In genomic region chr1:6774381-6774780, GRCh38 we compare ENCODE assay signal across 27 cellular contexts.
"Had no signal": no experiment of that assay in that cellular context is flagged by ENCODE, and none has a peak within 500 bp of the region (broad histone marks: within the 10 kb centered on the region; RNA-seq: fewer than 3 reads in every experiment).

No MANE protein-coding gene starts in this region.

- H3K27me3 Mint-ChIP-seq: stimulated activated memory B cell treated with anti-CD40 and anti-IgM and Interleukin-4, amounts not matched to agents 10 μg/mL and 1 μg/mL and 100 μg/mL, for 72 hours; stimulated activated naive B cell treated with anti-CD40 and anti-IgM and Interleukin-4, amounts not matched to agents 10 μg/mL and 1 μg/mL and 100 μg/mL, for 72 hours had no signal

- H3K27ac ChIP-seq: stomach, suprapubic skin, testis, thoracic aorta, tibial artery, tibial nerve, transverse colon, upper lobe of left lung, upper lobe of right lung, vagina had no signal

- DNase-seq: stimulated activated CD4-positive, alpha-beta T cell treated with anti-CD3 and anti-CD28 coated beads, Interleukin-2, amount 100 ng/mL, for 24 hours; stimulated activated CD4-positive, alpha-beta T cell treated with anti-CD3 and anti-CD28 coated beads, Interleukin-2, amount 100 ng/mL, for 48 hours; stimulated activated CD4-positive, alpha-beta T cell treated with anti-CD3 and anti-CD28 coated beads, Interleukin-4, amount 100 ng/mL, for 1 hour; stimulated activated CD4-positive, alpha-beta T cell treated with anti-CD3 and anti-CD28 coated beads, Interleukin-4, amount 100 ng/mL, for 24 hours; stimulated activated CD4-positive, alpha-beta T cell treated with anti-CD3 and anti-CD28 coated beads, Interleukin-4, amount 100 ng/mL, for 4 hours; stimulated activated CD8-positive, alpha-beta memory T cell treated with anti-CD3 and anti-CD28 coated beads, Interleukin-4, amount 100 ng/mL, for 48 hours; stimulated activated naive B cell treated with anti-CD40 and anti-IgM and Interleukin-4, amounts not matched to agents 10 μg/mL and 1 μg/mL and 100 μg/mL, for 72 hours; stimulated activated naive CD4-positive, alpha-beta T cell; stimulated activated naive CD4-positive, alpha-beta T cell treated with Interleukin-2 at 50 U/mL for 16 hours; stimulated activated naive CD8-positive, alpha-beta T cell treated with anti-CD3 and anti-CD28 coated beads, Interleukin-15, amount 100 ng/mL, for 72 hours; stimulated activated naive CD8-positive, alpha-beta T cell treated with anti-CD3 and anti-CD28 coated beads, Interleukin-15, Interleukin-2, amounts not matched to agents 100 U/mL and 50 U/mL, for 24 hours; stomach; substantia nigra; testis; tibial artery; transverse colon; trophoblast cell; upper lobe of left lung; upper lobe of right lung had no signal

- ATAC-seq: stimulated activated effector memory CD8-positive, alpha-beta T cell treated with anti-CD3 and anti-CD28 coated beads, Interleukin-12 subunit alpha, Interleukin-12 subunit beta, amount 100 ng/mL, for 72 hours; stimulated activated memory B cell treated with anti-CD40 and anti-IgM and Interleukin-4, amounts not matched to agents 10 μg/mL and 1 μg/mL and 100 μg/mL, for 72 hours; stimulated activated naive B cell treated with anti-CD40 and anti-IgM and Interleukin-4, amounts not matched to agents 10 μg/mL and 1 μg/mL and 100 μg/mL, for 72 hours; stimulated activated naive CD8-positive, alpha-beta T cell treated with anti-CD3 and anti-CD28 coated beads, Interleukin-15, amount 100 ng/mL, for 72 hours; stimulated activated naive CD8-positive, alpha-beta T cell treated with anti-CD3 and anti-CD28 coated beads, Interleukin-15, Interleukin-2, amounts not matched to agents 100 U/mL and 50 U/mL, for 24 hours; upper lobe of right lung had no signal

- H3K4me1 ChIP-seq: testis, upper lobe of left lung, upper lobe of right lung had no signal

- H3K4me1 Mint-ChIP-seq: stimulated activated effector memory CD8-positive, alpha-beta T cell treated with anti-CD3 and anti-CD28 coated beads, Interleukin-12 subunit alpha, Interleukin-12 subunit beta, amount 100 ng/mL, for 72 hours had no signal

- H3K36me3 Mint-ChIP-seq: stimulated activated effector memory CD8-positive, alpha-beta T cell treated with anti-CD3 and anti-CD28 coated beads, Interleukin-12 subunit alpha, Interleukin-12 subunit beta, amount 100 ng/mL, for 72 hours; stimulated activated memory B cell treated with anti-CD40 and anti-IgM and Interleukin-4, amounts not matched to agents 10 μg/mL and 1 μg/mL and 100 μg/mL, for 72 hours; type B pancreatic cell had no signal

- H3K9me3 ChIP-seq: stomach, suprapubic skin, testis, thoracic aorta, tibial artery, tibial nerve, transverse colon, upper lobe of left lung, upper lobe of right lung, vagina had no signal

- H3K27ac Mint-ChIP-seq: stimulated activated effector memory CD8-positive, alpha-beta T cell treated with anti-CD3 and anti-CD28 coated beads, Interleukin-12 subunit alpha, Interleukin-12 subunit beta, amount 100 ng/mL, for 72 hours; stimulated activated memory B cell treated with anti-CD40 and anti-IgM and Interleukin-4, amounts not matched to agents 10 μg/mL and 1 μg/mL and 100 μg/mL, for 72 hours; stimulated activated naive B cell treated with anti-CD40 and anti-IgM and Interleukin-4, amounts not matched to agents 10 μg/mL and 1 μg/mL and 100 μg/mL, for 72 hours; stimulated activated naive CD8-positive, alpha-beta T cell treated with anti-CD3 and anti-CD28 coated beads, Interleukin-15, amount 100 ng/mL, for 72 hours; stimulated activated naive CD8-positive, alpha-beta T cell treated with anti-CD3 and anti-CD28 coated beads, Interleukin-15, Interleukin-2, amounts not matched to agents 100 ng/mL and 50 ng/mL, for 24 hours; type B pancreatic cell had no signal

- H3K36me3 ChIP-seq: stomach, suprapubic skin, thoracic aorta, tibial artery, tibial nerve, transverse colon, upper lobe of left lung, upper lobe of right lung, vagina had no signal

- H3K4me3 Mint-ChIP-seq: stimulated activated effector memory CD8-positive, alpha-beta T cell treated with anti-CD3 and anti-CD28 coated beads, Interleukin-12 subunit alpha, Interleukin-12 subunit beta, amount 100 ng/mL, for 72 hours; stimulated activated memory B cell treated with anti-CD40 and anti-IgM and Interleukin-4, amounts not matched to agents 10 μg/mL and 1 μg/mL and 100 μg/mL, for 72 hours; stimulated activated naive B cell treated with anti-CD40 and anti-IgM and Interleukin-4, amounts not matched to agents 10 μg/mL and 1 μg/mL and 100 μg/mL, for 72 hours; stimulated activated naive CD8-positive, alpha-beta T cell treated with anti-CD3 and anti-CD28 coated beads, Interleukin-15, amount 100 ng/mL, for 72 hours; stimulated activated naive CD8-positive, alpha-beta T cell treated with anti-CD3 and anti-CD28 coated beads, Interleukin-15, Interleukin-2, amounts not matched to agents 100 ng/mL and 50 ng/mL, for 24 hours; type B pancreatic cell had no signal

- H3K9me3 Mint-ChIP-seq: type B pancreatic cell had no signal

- H3K27me3 ChIP-seq: suprapubic skin, testis, tibial nerve, transverse colon, upper lobe of left lung, upper lobe of right lung, vagina had no signal

- H3K4me3 ChIP-seq: stomach, suprapubic skin, testis, thoracic aorta, tibial artery, tibial nerve, transverse colon, upper lobe of left lung, upper lobe of right lung, vagina had no signal
